Comparison of ENCODE assay signal across 8 cellular contexts in genomic region chr6:119148102-119148824, GRCh38.
DNase-seq lines count a peak whose midpoint lies in the region; ATAC-seq and TF ChIP-seq lines count a peak whose summit lies in the region.

No MANE protein-coding gene starts in this region.

- H3K4me3 ChIP-seq in adipocyte (ENCODE audit: low read length) (peak overlapping the region; percentile 68), sigmoid colon (no peak overlapping the region)

- H3K27ac ChIP-seq in sigmoid colon: peak overlapping the region in 2 of 4 donors; percentile 63 to 73

- H3K36me3 ChIP-seq in adipocyte (ENCODE audit: control insufficient read depth, insufficient read depth, low read length, severe bottlenecking) (no peaks in the 10 kb centered on the region), sigmoid colon (no peaks in the 10 kb centered on the region)

- H3K4me1 ChIP-seq in adipocyte (ENCODE audit: control insufficient read depth, insufficient read depth, low read length): peaks cover 26% of the 10 kb centered on the region
- H3K4me1 ChIP-seq in sigmoid colon: peaks cover 0 to 25% (median 20%) of the 10 kb centered on the region in 4 donors

- intact Hi-C loops in left cardiac atrium (cut with DNase I) (loop anchor here in 1 of 2 donors (10.0 kb wide), 1 partner anchor 197 kb away; the partner anchor contains the start of gene MAN1A1), sigmoid colon (cut with DNase I) (loop anchor here (10.0 kb wide), 2 partner anchors 397 to 927 kb away; no protein-coding TSS in a partner anchor)

- peak; percentile 80 to 82 for ATAC-seq in left cardiac atrium

- DNase-seq in AG20443 (ENCODE audit: low spot score): peak; percentile 65
- DNase-seq in NCI-H2029 treated with DMSO at 0.1 percent for 48 hours (lab: John Stamatoyannopoulos, UW): peak; percentile 84
- DNase-seq in adipocyte (ENCODE audit: low read depth): peak; percentile 92
- no peak for DNase-seq in left cardiac atrium
- DNase-seq in sigmoid colon: no peak
- no peak for DNase-seq in stimulated activated CD4-positive, alpha-beta T cell treated with anti-CD3 and anti-CD28 coated beads, Interleukin-4, amount 100 ng/mL, for 1 hour
- no peak for DNase-seq in stimulated activated CD4-positive, alpha-beta T cell treated with anti-CD3 and anti-CD28 coated beads, Interleukin-1b, Interleukin-23, amount 100 ng/mL, for 48 hours

- H3K27me3 ChIP-seq in adipocyte (replicated peaks; ENCODE audit: control insufficient read depth, insufficient read depth, low read length) (no peaks in the 10 kb centered on the region), sigmoid colon (no peaks in the 10 kb centered on the region)

- no peak for TF ChIP-seq EP300 in sigmoid colon (IDR thresholded peaks at IDR 0.05)

- TF ChIP-seq POLR2A in sigmoid colon (IDR thresholded peaks at IDR 0.05): no peak

- H3K9ac ChIP-seq in adipocyte (ENCODE audit: low read length): peak overlapping the region; percentile 65

- H3K9me3 ChIP-seq in adipocyte (ENCODE audit: control insufficient read depth, low read length) (no peaks in the 10 kb centered on the region), sigmoid colon (no peaks in the 10 kb centered on the region)

- WGBS in sigmoid colon, 2 donors: 55 to 72% methylated on average over 5 of the region's 5 CpGs

- TF ChIP-seq CTCF in GM12874 (IDR thresholded peaks at IDR 0.05; ENCODE audit: insufficient read depth, low read depth, low read length) (peak; percentile 36; the same call in 1 of the 2 replicates), sigmoid colon (IDR thresholded peaks at IDR 0.05) (peak in 3 of 4 experiments; percentile 17 to 31 (median 23))

Comparison
In these comparisons a context has a peak if more than half of its experiments do, and no peak if none do; other contexts are left out.
1. DNase-seq: peak in AG20443 (single experiment), NCI-H2029 treated with DMSO at 0.1 percent for 48 hours (single experiment) and adipocyte (single experiment); none in left cardiac atrium (single experiment), sigmoid colon (single experiment), stimulated activated CD4-positive, alpha-beta T cell treated with anti-CD3 and anti-CD28 coated beads, Interleukin-4, amount 100 ng/mL, for 1 hour (single experiment) and stimulated activated CD4-positive, alpha-beta T cell treated with anti-CD3 and anti-CD28 coated beads, Interleukin-1b, Interleukin-23, amount 100 ng/mL, for 48 hours (single experiment).